20 cellular contexts compared by ENCODE assay signal in the genomic region with DNA sequence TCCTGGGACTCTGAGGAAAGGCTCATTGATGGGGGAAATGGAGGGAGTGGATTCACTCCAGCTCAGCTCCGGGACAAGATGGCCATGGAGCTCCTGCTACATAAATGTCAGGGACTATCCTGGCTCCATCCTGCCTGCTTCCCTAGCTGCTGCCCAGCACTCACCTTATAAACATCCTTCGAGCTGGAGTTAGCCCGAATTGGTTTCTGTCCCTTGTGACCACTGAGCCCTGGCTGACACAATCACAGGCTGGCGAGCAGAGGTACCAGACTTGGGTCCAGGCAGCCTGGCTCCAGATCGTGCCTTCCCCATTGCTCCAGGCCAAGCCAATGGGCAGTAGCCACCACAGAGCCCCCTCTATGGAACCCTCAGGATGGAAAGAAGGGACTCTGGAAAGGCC.
"Had no signal": no experiment of that assay in that cellular context is flagged by ENCODE, and none has a peak within 500 bp of the region (broad histone marks: within the 10 kb centered on the region; RNA-seq: fewer than 3 reads in every experiment).

No MANE protein-coding gene starts in this region.

- DNase-seq: dermis blood vessel endothelial cell; dorsolateral prefrontal cortex; effector CD4-positive, alpha-beta T cell; effector memory CD4-positive, alpha-beta T cell; esophagus squamous epithelium; foreskin fibroblast; foreskin melanocyte; gastrocnemius medialis; glutamatergic neuron; head of caudate nucleus; heart right ventricle; hippocampal formation; left cardiac atrium; left lung; left ventricle myocardium superior; lower lobe of right lung; mesenchymal stem cell; mucosa of descending colon; naive B cell had no signal

- H3K4me1 ChIP-seq: esophagus squamous epithelium, gastrocnemius medialis, heart right ventricle, left lung, lower lobe of right lung had no signal

- H3K27ac ChIP-seq: coronary artery, dorsolateral prefrontal cortex, esophagus squamous epithelium, gastrocnemius medialis, heart right ventricle, left lung, lower lobe of right lung had no signal

- H3K9me3 ChIP-seq: esophagus squamous epithelium, gastrocnemius medialis, left lung, lower lobe of right lung, mucosa of descending colon had no signal

- H3K4me3 ChIP-seq: coronary artery, dorsolateral prefrontal cortex, esophagus squamous epithelium, gastrocnemius medialis, heart right ventricle, left lung, lower lobe of right lung, mucosa of descending colon had no signal

- H3K36me3 ChIP-seq: esophagus squamous epithelium, gastrocnemius medialis, heart right ventricle, left lung, lower lobe of right lung had no signal

- H3K27me3 ChIP-seq: dorsolateral prefrontal cortex, esophagus squamous epithelium, gastrocnemius medialis, heart right ventricle, left lung had no signal
